In the genomic region with DNA sequence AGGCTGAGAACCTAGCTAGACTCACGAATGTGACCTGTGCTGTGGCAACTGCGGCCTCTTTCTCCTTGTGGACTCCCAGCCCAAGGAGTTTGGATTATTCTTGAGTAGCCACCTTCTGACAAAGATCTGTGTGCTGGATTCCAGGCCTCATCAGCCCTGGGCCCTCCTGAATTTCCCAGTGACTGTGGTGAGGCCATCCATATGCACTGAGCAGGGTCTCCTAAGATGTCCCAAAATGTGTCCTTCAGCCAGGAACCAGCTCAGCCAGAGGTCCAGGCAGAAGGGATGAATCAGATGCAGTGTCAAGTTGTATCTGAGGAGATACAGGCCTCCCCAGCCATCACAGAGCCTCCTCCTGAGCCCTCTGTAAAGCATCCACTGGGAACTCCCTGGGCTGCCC, we compare ENCODE assay signal across 20 cellular contexts.
"Had no signal": no experiment of that assay in that cellular context is flagged by ENCODE, and none has a peak within 500 bp of the region (broad histone marks: within the 10 kb centered on the region; RNA-seq: fewer than 3 reads in every experiment).

No MANE protein-coding gene starts in this region.

- DNase-seq: activated CD4-positive, alpha-beta T cell treated with anti-CD3 and anti-CD28 coated beads for 4 hours; activated CD8-positive, alpha-beta memory T cell treated with anti-CD3 and anti-CD28 coated beads, Interleukin-2, amount 50 U/mL, for 4 hours; activated CD8-positive, alpha-beta T cell treated with anti-CD3 and anti-CD28 coated beads for 36 hours; activated naive CD4-positive, alpha-beta T cell treated with anti-CD3 and anti-CD28 coated beads, Interleukin-2, amount 50 U/mL, for 16 hours; activated naive CD8-positive, alpha-beta T cell treated with anti-CD3 and anti-CD28 coated beads, Interleukin-2, amount 10 ng/mL, durations not matched to agents 7 days and 5 days; activated T-cell treated with anti-CD3 and anti-CD28 coated beads, Interleukin-2, amount 50 U/mL, for 1 hour; anterior cingulate cortex; caudate nucleus; Kasumi-1; NCI-H1105 treated with DMSO at 0.1 percent for 48 hours; NCI-H1436 treated with DMSO at 0.1 percent for 48 hours; NCI-H187; NCI-H2081; NCI-H446; NCI-H524; SIG-M5 had no signal

- H3K4me3 ChIP-seq: adrenal gland, breast epithelium, K562 had no signal

- ATAC-seq: activated CD4-positive, CD25-positive, alpha-beta regulatory T cell treated with anti-CD3 and anti-CD28 coated beads, Interleukin-2, amount 50 U/mL, for 24 hours; activated CD8-positive, alpha-beta T cell treated with anti-CD3 and anti-CD28 coated beads for 36 hours; K562 had no signal

- H3K9me3 ChIP-seq: adrenal gland, breast epithelium had no signal

- H3K27me3 ChIP-seq: adrenal gland, breast epithelium had no signal

- H3K4me1 ChIP-seq: breast epithelium had no signal

- H3K27ac ChIP-seq: breast epithelium had no signal

- H3K36me3 ChIP-seq: breast epithelium had no signal
